In the genomic region with DNA sequence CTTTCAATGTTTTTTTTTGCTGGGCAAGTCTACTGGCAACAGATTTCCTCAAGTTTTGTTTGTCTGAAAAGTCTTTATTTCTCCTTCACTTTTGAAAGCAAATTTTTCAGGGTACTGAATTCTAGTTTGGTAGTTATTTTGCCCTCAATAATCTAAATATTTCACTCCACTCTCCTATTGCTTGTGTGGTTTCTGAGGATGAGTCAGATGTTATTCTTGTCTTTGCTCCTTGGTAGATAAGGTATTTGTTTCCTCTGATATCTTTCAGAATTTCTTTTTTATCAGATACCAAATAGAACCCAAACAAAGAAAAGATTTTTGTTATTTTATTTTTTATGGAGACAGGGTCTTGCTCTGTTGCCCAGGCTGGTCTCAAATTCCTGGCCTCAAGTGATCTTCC, we compare ENCODE assay signal across 17 cellular contexts.
DNase-seq lines count a peak whose midpoint lies in the region; TF ChIP-seq lines count a peak whose summit lies in the region.
"Had no signal": no experiment of that assay in that cellular context is flagged by ENCODE, and none has a peak within 500 bp of the region (broad histone marks: within the 10 kb centered on the region; RNA-seq: fewer than 3 reads in every experiment).

No MANE protein-coding gene starts in this region.

- dilution Hi-C loops in mammary epithelial cell (cut with HindIII; ENCODE audit: low sequenced_read_pairs) = no loop called here

- no peaks in the 10 kb centered on the region for H3K9me3 Mint-ChIP-seq in MCF 10A (ENCODE audit: unreplicated experiment)

- H3K4me3 ChIP-seq in mammary epithelial cell (replicated peaks in 1 of 3; ENCODE audit: insufficient read depth in 1 of 3, low read depth in 2 of 3, low read length in 3 of 3) (no peak overlapping the region), kidney epithelial cell (ENCODE audit: low read depth, low read length) (no peak overlapping the region), HAP-1 (no peak overlapping the region)
- H3K4me3 ChIP-seq: BLaER1 had no signal

- no peaks in the 10 kb centered on the region for H3K36me3 ChIP-seq in mammary epithelial cell (ENCODE audit: insufficient read depth, low read length)
- H3K36me3 ChIP-seq in kidney epithelial cell (ENCODE audit: control insufficient read depth, insufficient read depth, low read length) = no peaks in the 10 kb centered on the region
- H3K36me3 ChIP-seq in HAP-1 (replicated peaks) = no peaks in the 10 kb centered on the region
- H3K36me3 ChIP-seq: BLaER1 had no signal

- POLR2A ChIA-PET in MCF 10A (lab: Yijun Ruan, JAX) = no interaction called here

- H3K9me3 ChIP-seq in mammary epithelial cell (replicated peaks; ENCODE audit: insufficient read depth, low read length) (peaks cover 7% of the 10 kb centered on the region), HAP-1 (no peaks in the 10 kb centered on the region)

- no peak overlapping the region for H3K4me3 Mint-ChIP-seq in MCF 10A (ENCODE audit: unreplicated experiment)
- H3K4me3 Mint-ChIP-seq: CD8-positive, alpha-beta memory T cell; HFFc6 had no signal

- CTCF ChIA-PET in MCF 10A (lab: Yijun Ruan, JAX) (no interaction called here), mammary epithelial cell (lab: Charles Lee; ENCODE audit: low non-redundant PET) (no interaction called here)

- in situ Hi-C loops in mammary epithelial cell (cut with MboI; ENCODE audit: low sequenced_read_pairs in 2 of 2) = no loop called here
- in situ Hi-C loops in HAP-1 (cut with MboI; ENCODE audit: low sequenced_read_pairs) = no loop called here

- BruUV-seq in MCF 10A (replicated peaks; lab: Mats Ljungman, UMichigan) = no TSS peak
- no TSS peak for BruUV-seq in mammary epithelial cell (replicated peaks; lab: Mats Ljungman, UMichigan)

- intact Hi-C loops in MCF 10A (cut with micrococcal nuclease) = no loop called here
- intact Hi-C loops in mammary epithelial cell (cut with micrococcal nuclease) = no loop called here

- DNase-seq in MCF 10A (ENCODE audit: unreplicated experiment) = no peak
- no peak for DNase-seq in mammary epithelial cell
- DNase-seq in astrocyte of the hippocampus (ENCODE audit: low read depth, low spot score) = peak; percentile 10
- DNase-seq in kidney epithelial cell (ENCODE audit: low read depth) = peak; percentile 1
- DNase-seq in HAP-1 (ENCODE audit: low spot score in 2 of 2) = no peak
- no peak for DNase-seq in DMS 273 (lab: John Stamatoyannopoulos, UW; ENCODE audit: unreplicated experiment)
- DNase-seq in SIG-M5 treated with dmso at 0.1 percent for 504 hours (lab: John Stamatoyannopoulos, UW; ENCODE audit: unreplicated experiment) = no peak
- DNase-seq: AML-193; Caco-2; CD8-positive, alpha-beta memory T cell; DMS53; GF-D8; GOT3; HCEC 1CT; HFFc6 had no signal

- no peaks in the 10 kb centered on the region for H3K27me3 ChIP-seq in mammary epithelial cell (ENCODE audit: insufficient read depth, low read length)
- no peaks in the 10 kb centered on the region for H3K27me3 ChIP-seq in kidney epithelial cell (ENCODE audit: control insufficient read depth, insufficient read depth, low read length)
- no peaks in the 10 kb centered on the region for H3K27me3 ChIP-seq in HAP-1 (ENCODE audit: low read depth)
- H3K27me3 ChIP-seq: BLaER1 had no signal

- H3K4me1 Mint-ChIP-seq in MCF 10A (ENCODE audit: insufficient read depth, unreplicated experiment) = peaks cover 5% of the 10 kb centered on the region
- H3K4me1 Mint-ChIP-seq: CD8-positive, alpha-beta memory T cell had no signal

- H3K4me2 ChIP-seq in mammary epithelial cell (ENCODE audit: insufficient read depth, low read depth, low read length) = no peak overlapping the region
- H3K4me2 ChIP-seq: BLaER1 had no signal

- H3K36me3 Mint-ChIP-seq in MCF 10A (ENCODE audit: insufficient read depth, unreplicated experiment) = no peaks in the 10 kb centered on the region
- H3K36me3 Mint-ChIP-seq: CD8-positive, alpha-beta memory T cell had no signal

- H3K27ac ChIP-seq in mammary epithelial cell (ENCODE audit: insufficient read depth, low read depth, low read length) = no peak overlapping the region
- H3K27ac ChIP-seq: 22Rv1, BLaER1 had no signal

- H3K4me1 ChIP-seq in mammary epithelial cell (ENCODE audit: insufficient read depth, low read length) (no peaks in the 10 kb centered on the region), HAP-1 (no peaks in the 10 kb centered on the region)
- H3K4me1 ChIP-seq: Caco-2 had no signal

- H4K20me1 ChIP-seq in mammary epithelial cell (ENCODE audit: insufficient read depth, low read length) = no peaks in the 10 kb centered on the region
- H4K20me1 ChIP-seq: BLaER1 had no signal

- no peak overlapping the region for H2AFZ ChIP-seq in mammary epithelial cell (ENCODE audit: low read depth, low read length)

- TF ChIP-seq CTCF in MCF 10A (IDR thresholded peaks at IDR 0.05; ENCODE audit: unreplicated experiment) (no peak), mammary epithelial cell (conservative IDR thresholded peaks at IDR 0.05 in 1 of 2, IDR thresholded peaks at IDR 0.05 in 1 of 2; ENCODE audit: extremely low read depth in 1 of 2, insufficient read depth in 1 of 2, low read depth in 1 of 2, low read length in 2 of 2) (no peak), kidney epithelial cell (IDR thresholded peaks at IDR 0.05; ENCODE audit: insufficient read depth, low read length, poor library complexity, severe bottlenecking) (no peak)

- H3K27me3 Mint-ChIP-seq in MCF 10A (ENCODE audit: insufficient read depth, unreplicated experiment) = no peaks in the 10 kb centered on the region
- H3K27me3 Mint-ChIP-seq: CD8-positive, alpha-beta memory T cell had no signal

- H3K27ac Mint-ChIP-seq in MCF 10A (ENCODE audit: low read depth, unreplicated experiment) = peak overlapping the region; percentile 16
- H3K27ac Mint-ChIP-seq: CD8-positive, alpha-beta memory T cell; HFFc6 had no signal

- H3K9ac ChIP-seq in mammary epithelial cell (ENCODE audit: insufficient read depth, low read length) = no peak overlapping the region
- H3K9ac ChIP-seq: BLaER1 had no signal

- H3K79me2 ChIP-seq in mammary epithelial cell (ENCODE audit: insufficient read depth, low read length) = no peaks in the 10 kb centered on the region

Comparison
In these comparisons a context has a peak if more than half of its experiments do, and no peak if none do; other contexts are left out.
1. DNase-seq: peak in astrocyte of the hippocampus (single experiment) and kidney epithelial cell (single experiment); none in MCF 10A (single experiment), mammary epithelial cell (single experiment), HAP-1 (0 of 2), DMS 273 (single experiment) and SIG-M5 treated with dmso at 0.1 percent for 504 hours (single experiment).